Comparison of ENCODE assay signal across 1 cellular context in the genomic region with DNA sequence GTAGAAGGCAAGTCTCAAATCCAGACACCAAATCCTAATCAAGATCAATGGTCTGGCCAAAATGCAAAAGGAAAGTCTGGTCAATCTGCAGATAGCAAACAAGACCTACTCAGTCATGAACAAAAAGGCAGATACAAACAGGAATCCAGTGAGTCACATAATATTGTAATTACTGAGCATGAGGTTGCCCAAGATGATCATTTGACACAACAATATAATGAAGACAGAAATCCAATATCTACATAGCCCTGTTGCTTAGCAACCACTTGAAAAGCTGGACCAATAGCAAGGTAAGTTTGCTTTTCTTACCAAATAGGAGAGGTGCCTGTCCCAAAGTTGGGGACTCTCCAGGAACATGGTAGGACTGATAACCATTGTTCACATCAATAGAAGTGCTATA.
TF ChIP-seq lines count a peak whose summit lies in the region.

No MANE protein-coding gene starts in this region.

TF ChIP-seq in K562, 482 proteins besides CTCF, POLR2A, EP300 and RAD21:
- TF ChIP-seq SP2 (IDR thresholded peaks at IDR 0.05; ENCODE audit: extremely low read depth, low read depth, low read length, poor library complexity, severe bottlenecking) (no peak), DMBX1 (CRISPR knock-in tag; IDR thresholded peaks at IDR 0.05; ENCODE audit: borderline replicate concordance) (no peak), RFX1 (IDR thresholded peaks at IDR 0.05) (peak; percentile 75)
